8 cellular contexts compared by ENCODE assay signal in genomic region chr4:38266616-38267015, GRCh38.
DNase-seq lines count a peak whose midpoint lies in the region; ATAC-seq and TF ChIP-seq lines count a peak whose summit lies in the region.

No MANE protein-coding gene starts in this region.

- no peaks in the 10 kb centered on the region for H3K79me2 ChIP-seq in OCI-LY7 (ENCODE audit: insufficient read depth, low read depth, low read length)

- no peaks in the 10 kb centered on the region for H4K20me1 ChIP-seq in OCI-LY7 (ENCODE audit: insufficient read depth, low read length)

- no peaks in the 10 kb centered on the region for H3K9me2 ChIP-seq in OCI-LY7 (ENCODE audit: insufficient read depth, low read length)

- TF ChIP-seq CTCF in tibial artery (IDR thresholded peaks at IDR 0.05) (no peak), OCI-LY7 (conservative IDR thresholded peaks at IDR 0.05; ENCODE audit: low read length) (no peak)

- no peaks in the 10 kb centered on the region for H3K36me3 ChIP-seq in tibial artery
- no peaks in the 10 kb centered on the region for H3K36me3 ChIP-seq in OCI-LY7 (ENCODE audit: insufficient read depth, low read length)

- no peaks in the 10 kb centered on the region for H3K27me3 ChIP-seq in tibial artery

- H3K4me1 ChIP-seq in tibial artery: peaks cover 0 to 6% (median 2%) of the 10 kb centered on the region in 4 donors
- no peaks in the 10 kb centered on the region for H3K4me1 ChIP-seq in OCI-LY7 (ENCODE audit: insufficient read depth, low read length, poor library complexity, severe bottlenecking)

- H3K27ac ChIP-seq in tibial artery (peak overlapping the region; percentile 16 to 28), OCI-LY7 (ENCODE audit: low read depth, low read length, poor library complexity, severe bottlenecking) (no peak overlapping the region)

- ATAC-seq in GM21825 (IDR thresholded peaks at IDR 0.05; ENCODE audit: unreplicated experiment): no peak
- no peak for ATAC-seq in GM21526 (IDR thresholded peaks at IDR 0.05; ENCODE audit: low FRiP score, unreplicated experiment)

- POLR2A ChIA-PET in OCI-LY7 (lab: Charles Lee): no interaction called here

- H3K9me3 ChIP-seq in tibial artery: no peaks in the 10 kb centered on the region
- no peaks in the 10 kb centered on the region for H3K9me3 ChIP-seq in OCI-LY7 (ENCODE audit: low read length)

- intact Hi-C loops in tibial artery (cut with DNase I; ENCODE audit: low total_unique reads): no loop called here
- intact Hi-C loops in OCI-LY7 (cut with micrococcal nuclease; ENCODE audit: unreplicated experiment): no loop called here

- DNase-seq in stimulated activated CD4-positive, alpha-beta T cell treated with anti-CD3 and anti-CD28 coated beads, Interleukin-12 subunit alpha, Interleukin-12 subunit beta, amount 100 ng/mL, for 48 hours (ENCODE audit: low read depth in 2 of 3, low spot score in 1 of 3): peak in 2 of 3 donors; percentile 5
- DNase-seq in stimulated activated CD4-positive, alpha-beta T cell treated with anti-CD3 and anti-CD28 coated beads, Interleukin-12 subunit alpha, Interleukin-12 subunit beta, amount 100 ng/mL, for 4 hours: no peak
- peak; percentile 60 for DNase-seq in SW480 (ENCODE audit: low spot score)
- DNase-seq in hippocampal formation (lab: John Stamatoyannopoulos, UW): peak; percentile 50 to 82
- no peak for DNase-seq in tibial artery
- no peak for DNase-seq in OCI-LY7 (ENCODE audit: low spot score)

- H3K4me2 ChIP-seq in OCI-LY7 (ENCODE audit: low read length): no peak overlapping the region

- CTCF ChIA-PET in OCI-LY7 (lab: Charles Lee; ENCODE audit: unreplicated experiment): no interaction called here

- no TSS peak for BruUV-seq in OCI-LY7 (replicated peaks; lab: Mats Ljungman, UMichigan)

- H3K4me3 ChIP-seq in tibial artery: no peak overlapping the region
- no peak overlapping the region for H3K4me3 ChIP-seq in OCI-LY7 (ENCODE audit: low read depth, low read length, poor library complexity, severe bottlenecking)

- no peak overlapping the region for H2AFZ ChIP-seq in OCI-LY7 (ENCODE audit: low read length)

Comparison
In these comparisons a context has a peak if more than half of its experiments do, and no peak if none do; other contexts are left out.
1. DNase-seq: peak in stimulated activated CD4-positive, alpha-beta T cell treated with anti-CD3 and anti-CD28 coated beads, Interleukin-12 subunit alpha, Interleukin-12 subunit beta, amount 100 ng/mL, for 48 hours (2 of 3), SW480 (single experiment) and hippocampal formation (2 of 2); none in stimulated activated CD4-positive, alpha-beta T cell treated with anti-CD3 and anti-CD28 coated beads, Interleukin-12 subunit alpha, Interleukin-12 subunit beta, amount 100 ng/mL, for 4 hours (single experiment), tibial artery (0 of 2) and OCI-LY7 (single experiment).